Comparison of ENCODE assay signal across 14 cellular contexts in the genomic region with DNA sequence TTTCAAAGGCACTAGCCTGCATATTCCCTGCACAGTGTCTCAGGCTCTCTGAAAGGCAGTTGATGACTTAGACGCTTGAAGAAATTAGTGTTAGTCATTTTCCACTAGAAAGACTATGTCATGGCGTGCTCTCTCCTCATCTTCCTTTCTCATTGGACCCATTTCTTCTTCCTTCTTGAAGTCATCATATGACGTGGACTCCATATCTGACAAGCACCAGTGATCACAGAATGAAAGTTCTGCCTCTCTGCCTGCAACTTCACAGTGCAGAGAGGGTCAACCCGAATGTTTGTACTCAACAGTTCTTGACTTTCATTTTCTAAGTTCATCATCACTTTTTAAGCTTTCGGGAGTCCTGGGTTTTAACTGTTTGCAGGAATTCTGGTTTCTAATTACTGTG.
DNase-seq lines count a peak whose midpoint lies in the region; ATAC-seq and TF ChIP-seq lines count a peak whose summit lies in the region.
"Had no signal": no experiment of that assay in that cellular context is flagged by ENCODE, and none has a peak within 500 bp of the region (broad histone marks: within the 10 kb centered on the region; RNA-seq: fewer than 3 reads in every experiment).

No MANE protein-coding gene starts in this region.

- H3K4me1 Mint-ChIP-seq in osteocyte (ENCODE audit: unreplicated experiment) = no peaks in the 10 kb centered on the region

- H3K9me3 Mint-ChIP-seq in osteocyte (ENCODE audit: unreplicated experiment) = no peaks in the 10 kb centered on the region
- H3K9me3 Mint-ChIP-seq: CD14-positive monocyte, nephron had no signal

- DNase-seq in GM10266 (ENCODE audit: extremely low spot score) (peak; percentile 26), RKO (ENCODE audit: low spot score) (peak; percentile 13), glomerular visceral epithelial cell (ENCODE audit: extremely low spot score) (no peak), cortex of kidney (lab: John Stamatoyannopoulos, UW) (no peak), osteocyte (ENCODE audit: extremely low spot score, unreplicated experiment) (no peak), HEK293T (ENCODE audit: extremely low spot score) (no peak)
- DNase-seq: GF-D8, NCI-H510A treated with DMSO at 0.1 percent for 48 hours, uterus had no signal

- no peaks in the 10 kb centered on the region for H3K36me3 Mint-ChIP-seq in osteocyte (ENCODE audit: unreplicated experiment)
- H3K36me3 Mint-ChIP-seq: activated naive CD8-positive, alpha-beta T cell; CD14-positive monocyte had no signal

- ATAC-seq in GM18870 (IDR thresholded peaks at IDR 0.05; ENCODE audit: unreplicated experiment) = peak; percentile 49
- ATAC-seq in HG02885 (IDR thresholded peaks at IDR 0.05; ENCODE audit: poor library complexity, unreplicated experiment) = peak; percentile 75

- H3K27me3 Mint-ChIP-seq in osteocyte (ENCODE audit: unreplicated experiment) = peaks cover 15% of the 10 kb centered on the region

- no peak overlapping the region for H3K4me3 Mint-ChIP-seq in osteocyte (ENCODE audit: unreplicated experiment)
- H3K4me3 Mint-ChIP-seq: activated naive CD8-positive, alpha-beta T cell; CD14-positive monocyte; nephron had no signal

- H3K27ac Mint-ChIP-seq in osteocyte (ENCODE audit: unreplicated experiment) = no peak overlapping the region
- H3K27ac Mint-ChIP-seq: activated naive CD8-positive, alpha-beta T cell had no signal

- CTCF ChIA-PET in HEK293T (lab: Yijun Ruan, JAX) = no interaction called here

- TF ChIP-seq CTCF in GM10266 (IDR thresholded peaks at IDR 0.05; ENCODE audit: control insufficient read depth, insufficient read depth, low read depth, missing control alignments) (no peak), osteocyte (IDR thresholded peaks at IDR 0.05) (no peak)

- POLR2A ChIA-PET in HEK293T (lab: Yijun Ruan, JAX) = no interaction called here

TF ChIP-seq in HEK293T, 16 proteins besides CTCF, POLR2A, EP300 and RAD21:
- TF ChIP-seq HDGF (IDR thresholded peaks at IDR 0.05; ENCODE audit: borderline replicate concordance) = no peak
- no peak for TF ChIP-seq L3MBTL2 (conservative IDR thresholded peaks at IDR 0.05)
- no peak for TF ChIP-seq CTBP1 (IDR thresholded peaks at IDR 0.05; ENCODE audit: borderline replicate concordance)
- no peak for TF ChIP-seq NFRKB (IDR thresholded peaks at IDR 0.05)
- TF ChIP-seq SP1 (IDR thresholded peaks at IDR 0.05) = no peak
- no peak for TF ChIP-seq FOXK2 (IDR thresholded peaks at IDR 0.05)
- TF ChIP-seq ZNF384 (IDR thresholded peaks at IDR 0.05) = no peak
- TF ChIP-seq FOXA1 (IDR thresholded peaks at IDR 0.05) = no peak
- TF ChIP-seq, protein P1, sequence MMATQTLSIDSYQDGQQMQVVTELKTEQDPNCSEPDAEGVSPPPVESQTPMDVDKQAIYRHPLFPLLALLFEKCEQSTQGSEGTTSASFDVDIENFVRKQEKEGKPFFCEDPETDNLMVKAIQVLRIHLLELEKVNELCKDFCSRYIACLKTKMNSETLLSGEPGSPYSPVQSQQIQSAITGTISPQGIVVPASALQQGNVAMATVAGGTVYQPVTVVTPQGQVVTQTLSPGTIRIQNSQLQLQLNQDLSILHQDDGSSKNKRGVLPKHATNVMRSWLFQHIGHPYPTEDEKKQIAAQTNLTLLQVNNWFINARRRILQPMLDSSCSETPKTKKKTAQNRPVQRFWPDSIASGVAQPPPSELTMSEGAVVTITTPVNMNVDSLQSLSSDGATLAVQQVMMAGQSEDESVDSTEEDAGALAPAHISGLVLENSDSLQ (IDR thresholded peaks at IDR 0.05) = no peak
- no peak for TF ChIP-seq FOXM1 (IDR thresholded peaks at IDR 0.05; ENCODE audit: borderline replicate concordance)
- no peak for TF ChIP-seq ARNT (IDR thresholded peaks at IDR 0.05)
- TF ChIP-seq ELF4 (IDR thresholded peaks at IDR 0.05) = no peak
- TF ChIP-seq TARDBP (IDR thresholded peaks at IDR 0.05) = no peak
- TF ChIP-seq BHLHE40 (IDR thresholded peaks at IDR 0.05; ENCODE audit: borderline replicate concordance) = no peak

Comparison
In these comparisons a context has a peak if more than half of its experiments do, and no peak if none do; other contexts are left out.
1. DNase-seq: peak in GM10266 (single experiment) and RKO (single experiment); none in glomerular visceral epithelial cell (single experiment), cortex of kidney (single experiment), osteocyte (single experiment) and HEK293T (single experiment).